Comparison of ENCODE assay signal across 13 cellular contexts in the genomic region with DNA sequence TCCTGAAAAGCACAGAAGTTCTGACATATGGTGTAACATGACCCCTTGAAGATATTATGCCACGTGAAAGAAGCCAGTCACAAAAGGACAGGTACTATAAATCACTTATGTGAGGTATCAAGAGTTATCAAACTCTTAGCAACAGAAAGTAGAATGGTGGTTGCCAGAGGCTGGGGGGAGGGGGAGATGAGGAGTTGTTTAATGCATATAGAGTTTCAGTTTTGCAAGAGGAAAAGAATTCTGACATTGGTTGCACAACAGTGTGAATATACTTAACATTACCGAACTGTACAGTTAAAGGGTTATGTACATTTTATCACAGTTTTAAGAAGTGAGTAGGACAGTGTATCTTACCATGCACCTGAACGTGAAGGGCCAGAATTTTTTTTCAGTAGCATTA.
DNase-seq lines count a peak whose midpoint lies in the region; ATAC-seq, FAIRE-seq and TF ChIP-seq lines count a peak whose summit lies in the region.
"Had no signal": no experiment of that assay in that cellular context is flagged by ENCODE, and none has a peak within 500 bp of the region (broad histone marks: within the 10 kb centered on the region; RNA-seq: fewer than 3 reads in every experiment).

No MANE protein-coding gene starts in this region.

- DNase-seq in D721Med (ENCODE audit: insufficient read length, low spot score), result no peak
- peak; percentile 35 for DNase-seq in LHCN-M2 (ENCODE audit: low read depth)
- no peak for DNase-seq in RWPE2 (ENCODE audit: low spot score)
- no peak for DNase-seq in left lung
- no peak for DNase-seq in hippocampal formation (lab: John Stamatoyannopoulos, UW)
- DNase-seq in NCI-H774 (lab: John Stamatoyannopoulos, UW), result no peak
- DNase-seq: activated T-cell treated with anti-CD3 and anti-CD28 coated beads, Interleukin-2, amount 50 U/mL, for 4 hours; body of pancreas; mammary epithelial cell; NCI-H2029 had no signal

- H3K36me3 ChIP-seq in RWPE2 (ENCODE audit: low read depth) (peaks cover 39% of the 10 kb centered on the region), left lung (peaks cover 0 to 15% of the 10 kb centered on the region in 2 donors)

- peaks cover 18% of the 10 kb centered on the region for H3K4me1 ChIP-seq in RWPE2 (ENCODE audit: insufficient read depth, poor library complexity, severe bottlenecking)
- peaks cover 0 to 7% of the 10 kb centered on the region in 2 donors for H3K4me1 ChIP-seq in left lung
- H3K4me1 ChIP-seq: body of pancreas, suprapubic skin had no signal

- intact Hi-C loops in left lung (cut with DNase I), result no loop called here

- H3K27ac ChIP-seq in RWPE2 (ENCODE audit: poor library complexity, severe bottlenecking) (peak overlapping the region; percentile 23), left lung (no peak overlapping the region)
- H3K27ac ChIP-seq: body of pancreas, suprapubic skin had no signal

- no peak for TF ChIP-seq CTCF in D721Med (IDR thresholded peaks at IDR 0.05; ENCODE audit: insufficient read depth, missing control alignments)
- TF ChIP-seq CTCF in RWPE2 (IDR thresholded peaks at IDR 0.05; ENCODE audit: poor library complexity, severe bottlenecking), result no peak
- TF ChIP-seq CTCF in left lung (IDR thresholded peaks at IDR 0.05), result no peak

- FAIRE-seq in D721Med (lab: Jason Lieb, UNC), result peak; percentile 63
- FAIRE-seq: GM19239 had no signal

- peak; percentile 84 for ATAC-seq in RWPE2 (ENCODE audit: low read depth)
- peak; percentile 40 for ATAC-seq in left lung
- ATAC-seq in GM18873 (IDR thresholded peaks at IDR 0.05; ENCODE audit: low FRiP score, unreplicated experiment), result no peak
- ATAC-seq: activated T-cell treated with anti-CD3 and anti-CD28 coated beads, Interleukin-2, amount 50 U/mL, for 4 hours; body of pancreas had no signal

- H3K27me3 ChIP-seq in RWPE2 (ENCODE audit: insufficient read depth, poor library complexity, severe bottlenecking), result no peaks in the 10 kb centered on the region
- H3K27me3 ChIP-seq in left lung, result no peaks in the 10 kb centered on the region
- H3K27me3 ChIP-seq: body of pancreas, suprapubic skin had no signal

- H3K9me3 ChIP-seq in RWPE2 (ENCODE audit: severe bottlenecking) (no peaks in the 10 kb centered on the region), left lung (no peaks in the 10 kb centered on the region)
- H3K9me3 ChIP-seq: body of pancreas, suprapubic skin had no signal

- H3K4me3 ChIP-seq in RWPE2 (ENCODE audit: severe bottlenecking) (no peak overlapping the region), left lung (no peak overlapping the region)
- H3K4me3 ChIP-seq: body of pancreas, suprapubic skin had no signal
